16 cellular contexts compared by ENCODE assay signal in genomic region chr1:112146201-112146715, GRCh38.
DNase-seq lines count a peak whose midpoint lies in the region; ATAC-seq lines count a peak whose summit lies in the region.
"Had no signal": no experiment of that assay in that cellular context is flagged by ENCODE, and none has a peak within 500 bp of the region (broad histone marks: within the 10 kb centered on the region; RNA-seq: fewer than 3 reads in every experiment).

No MANE protein-coding gene starts in this region.

- peak; percentile 65 for DNase-seq in NCI-H146 (lab: John Stamatoyannopoulos, UW)
- DNase-seq in NCI-H146 treated with DMSO at 0.1 percent for 48 hours (lab: John Stamatoyannopoulos, UW; ENCODE audit: unreplicated experiment) = no peak
- DNase-seq in DMS153 treated with DMSO at 0.1 percent for 48 hours (lab: John Stamatoyannopoulos, UW; ENCODE audit: unreplicated experiment) = peak; percentile 4
- peak; percentile 92 for DNase-seq in NCI-H345 treated with DMSO at 0.1 percent for 48 hours (lab: John Stamatoyannopoulos, UW; ENCODE audit: unreplicated experiment)
- peak; percentile 1 for DNase-seq in medulla oblongata (ENCODE audit: extremely low spot score)
- DNase-seq in iPS-NIHi11 (ENCODE audit: low spot score) = no peak
- DNase-seq: CD8-positive, alpha-beta memory T cell; GM23248; MG63; NCI-H1694; NCI-H2107; NCI-H446; Peyer's patch; T-cell had no signal

- no peak for ATAC-seq in HG02763 (IDR thresholded peaks at IDR 0.05; ENCODE audit: unreplicated experiment)
- ATAC-seq: SK-N-SH treated with all-trans-retinoic acid at 6 μM for 48 hours, T-cell had no signal

Comparison
In these comparisons a context has a peak if more than half of its experiments do, and no peak if none do; other contexts are left out.
1. DNase-seq: peak in NCI-H146 (single experiment), DMS153 treated with DMSO at 0.1 percent for 48 hours (single experiment), NCI-H345 treated with DMSO at 0.1 percent for 48 hours (single experiment) and medulla oblongata (single experiment); none in NCI-H146 treated with DMSO at 0.1 percent for 48 hours (single experiment) and iPS-NIHi11 (single experiment).